ENCODE assay signal across 17 cellular contexts in the genomic region with DNA sequence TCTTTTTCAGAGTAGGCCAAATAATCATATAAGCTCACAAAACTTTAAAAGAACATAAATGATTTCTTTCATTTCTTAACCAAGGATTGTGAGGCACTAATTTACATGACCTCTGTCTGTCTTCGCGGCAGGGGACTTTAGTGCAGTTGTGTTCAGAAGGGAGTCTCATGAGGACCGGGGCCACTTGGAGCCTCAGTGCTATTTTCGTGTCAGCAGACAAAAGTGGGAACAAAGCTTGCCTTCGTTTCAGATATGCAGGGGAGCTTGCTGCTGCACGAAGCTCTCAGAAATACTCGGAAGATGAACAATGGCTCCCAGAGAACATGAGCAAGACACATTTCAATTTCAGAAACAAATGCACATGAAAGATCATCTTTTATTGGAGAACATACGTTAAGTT.
DNase-seq lines count a peak whose midpoint lies in the region; ATAC-seq and TF ChIP-seq lines count a peak whose summit lies in the region.
"Had no signal": no experiment of that assay in that cellular context is flagged by ENCODE, and none has a peak within 500 bp of the region (broad histone marks: within the 10 kb centered on the region; RNA-seq: fewer than 3 reads in every experiment).

No MANE protein-coding gene starts in this region.

- no peaks in the 10 kb centered on the region for H3K36me3 Mint-ChIP-seq in activated naive CD4-positive, alpha-beta T cell treated with anti-CD3 and anti-CD28 coated beads, Interleukin-2, amount 50 U/mL, for 24 hours
- no peaks in the 10 kb centered on the region for H3K36me3 Mint-ChIP-seq in activated naive CD4-positive, alpha-beta T cell treated with anti-CD3 and anti-CD28 coated beads for 36 hours (ENCODE audit: low read depth)
- H3K36me3 Mint-ChIP-seq: CD8-positive, alpha-beta T cell had no signal

- no peak for DNase-seq in activated naive CD4-positive, alpha-beta T cell treated with anti-CD3 and anti-CD28 coated beads for 36 hours
- no peak for DNase-seq in left ventricle myocardium superior
- DNase-seq in left ventricle myocardium inferior: no peak
- no peak for DNase-seq in NCI-H345 (lab: John Stamatoyannopoulos, UW)
- DNase-seq: AML-193; Caco-2; Calu3; CD4-positive, alpha-beta T cell; CD8-positive, alpha-beta T cell; DMS79 treated with DMSO at 0.1 percent for 48 hours; GF-D8 had no signal

- peak overlapping the region; percentile 42 for H3K27ac Mint-ChIP-seq in activated naive CD4-positive, alpha-beta T cell treated with anti-CD3 and anti-CD28 coated beads, Interleukin-2, amount 50 U/mL, for 24 hours
- H3K27ac Mint-ChIP-seq in activated naive CD4-positive, alpha-beta T cell treated with anti-CD3 and anti-CD28 coated beads for 36 hours: no peak overlapping the region
- H3K27ac Mint-ChIP-seq: B cell; CD4-positive, alpha-beta T cell; CD8-positive, alpha-beta T cell had no signal

- no peaks in the 10 kb centered on the region for H3K4me1 Mint-ChIP-seq in activated naive CD4-positive, alpha-beta T cell treated with anti-CD3 and anti-CD28 coated beads, Interleukin-2, amount 50 U/mL, for 24 hours
- H3K4me1 Mint-ChIP-seq in activated naive CD4-positive, alpha-beta T cell treated with anti-CD3 and anti-CD28 coated beads for 36 hours (ENCODE audit: low read depth): no peaks in the 10 kb centered on the region
- H3K4me1 Mint-ChIP-seq: B cell had no signal

- H3K9me3 Mint-ChIP-seq in activated naive CD4-positive, alpha-beta T cell treated with anti-CD3 and anti-CD28 coated beads, Interleukin-2, amount 50 U/mL, for 24 hours: no peaks in the 10 kb centered on the region
- peaks cover 2% of the 10 kb centered on the region for H3K9me3 Mint-ChIP-seq in activated naive CD4-positive, alpha-beta T cell treated with anti-CD3 and anti-CD28 coated beads for 36 hours
- H3K9me3 Mint-ChIP-seq: CD4-positive, alpha-beta T cell; CD8-positive, alpha-beta T cell had no signal

- no peak overlapping the region for H3K4me3 ChIP-seq in left ventricle myocardium inferior
- H3K4me3 ChIP-seq: A549; BLaER1 treated with 17β-estradiol and CSF1 and Interleukin-3, amounts not matched to agents 10 nM and 100 nM had no signal

- no peak for TF ChIP-seq CTCF in left ventricle myocardium inferior (IDR thresholded peaks at IDR 0.05; ENCODE audit: borderline replicate concordance)

- CTCF ChIA-PET in activated naive CD4-positive, alpha-beta T cell treated with anti-CD3 and anti-CD28 coated beads for 36 hours (lab: Charles Lee): interaction anchor here (1.8 kb wide), 1 partner anchor 12 kb away, joined by 3 read pairs; no protein-coding TSS in a partner anchor

- peak; percentile 35 for ATAC-seq in left ventricle myocardium superior
- ATAC-seq: A549; CD8-positive, alpha-beta T cell had no signal

- H3K9me3 ChIP-seq in left ventricle myocardium inferior (replicated peaks): no peaks in the 10 kb centered on the region
- H3K9me3 ChIP-seq: A549; BLaER1 treated with 17β-estradiol and CSF1 and Interleukin-3, amounts not matched to agents 10 nM and 100 nM; Caco-2 had no signal

- no peak overlapping the region for H3K4me3 Mint-ChIP-seq in activated naive CD4-positive, alpha-beta T cell treated with anti-CD3 and anti-CD28 coated beads, Interleukin-2, amount 50 U/mL, for 24 hours
- H3K4me3 Mint-ChIP-seq in activated naive CD4-positive, alpha-beta T cell treated with anti-CD3 and anti-CD28 coated beads for 36 hours: no peak overlapping the region
- H3K4me3 Mint-ChIP-seq: B cell; CD4-positive, alpha-beta T cell; CD8-positive, alpha-beta T cell had no signal

- H3K4me1 ChIP-seq in left ventricle myocardium inferior: peaks cover 23% of the 10 kb centered on the region
- H3K4me1 ChIP-seq: A549; BLaER1 treated with 17β-estradiol and CSF1 and Interleukin-3, amounts not matched to agents 10 nM and 100 nM; Caco-2 had no signal

- H3K36me3 ChIP-seq in left ventricle myocardium inferior: no peaks in the 10 kb centered on the region
- H3K36me3 ChIP-seq: BLaER1 treated with 17β-estradiol and CSF1 and Interleukin-3, amounts not matched to agents 10 nM and 100 nM had no signal

- peaks cover 8% of the 10 kb centered on the region for H3K27me3 Mint-ChIP-seq in activated naive CD4-positive, alpha-beta T cell treated with anti-CD3 and anti-CD28 coated beads, Interleukin-2, amount 50 U/mL, for 24 hours
- H3K27me3 Mint-ChIP-seq in activated naive CD4-positive, alpha-beta T cell treated with anti-CD3 and anti-CD28 coated beads for 36 hours (ENCODE audit: low read depth): peaks cover 10% of the 10 kb centered on the region
- H3K27me3 Mint-ChIP-seq: B cell had no signal

- H3K27ac ChIP-seq in left ventricle myocardium inferior (replicated peaks): no peak overlapping the region
- H3K27ac ChIP-seq: 22Rv1; A549; BLaER1 treated with 17β-estradiol and CSF1 and Interleukin-3, amounts not matched to agents 10 nM and 100 nM; C4-2B had no signal

- intact Hi-C loops in activated naive CD4-positive, alpha-beta T cell treated with anti-CD3 and anti-CD28 coated beads for 36 hours (cut with micrococcal nuclease): no loop called here
- intact Hi-C loops in left ventricle myocardium superior (cut with micrococcal nuclease) (no loop called here), left ventricle myocardium inferior (cut with micrococcal nuclease) (no loop called here)

- H3K27me3 ChIP-seq in left ventricle myocardium inferior (ENCODE audit: low read depth): no peaks in the 10 kb centered on the region
